In genomic region chr1:206050655-206051235, GRCh38 we compare ENCODE assay signal across 1 cellular context.
TF ChIP-seq lines count a peak whose summit lies in the region.

No MANE protein-coding gene starts in this region.

TF ChIP-seq in GM23338, 12 proteins besides CTCF, POLR2A, EP300 and RAD21:
- TF ChIP-seq ZNF462 (CRISPR knock-in tag; IDR thresholded peaks at IDR 0.05) = no peak
- no peak for TF ChIP-seq ZNF114 (CRISPR knock-in tag; IDR thresholded peaks at IDR 0.05)
- no peak for TF ChIP-seq EZH2phosphoT487 (IDR thresholded peaks at IDR 0.05; ENCODE audit: unreplicated experiment)
- TF ChIP-seq EZH2 (IDR thresholded peaks at IDR 0.05; ENCODE audit: low read depth, unreplicated experiment) = no peak
- no peak for TF ChIP-seq STAT1 (IDR thresholded peaks at IDR 0.05; ENCODE audit: unreplicated experiment)
- TF ChIP-seq POLR2AphosphoS5 (IDR thresholded peaks at IDR 0.05; ENCODE audit: low read depth) = no peak
- no peak for TF ChIP-seq ZNF331 (CRISPR knock-in tag; IDR thresholded peaks at IDR 0.05; ENCODE audit: low read depth)
TF ChIP-seq in GM23338: peak in this region for 0.
